In genomic region chr1:204645666-204646065, GRCh38 we compare ENCODE assay signal across 22 cellular contexts. TPM values are rescaled to one million over a fixed set of nuclear protein-coding genes. Genes with fewer than 3 reads are reported as not detected.
"Had no signal": no experiment of that assay in that cellular context is flagged by ENCODE, and none has a peak within 500 bp of the region (broad histone marks: within the 10 kb centered on the region; RNA-seq: fewer than 3 reads in every experiment).

No MANE protein-coding gene starts in this region.

- H3K4me3 ChIP-seq: K562 had no signal

- DNase-seq: Kasumi-1, MV-4-11, NCI-H1048, NCI-H1105, NCI-H1417, NCI-H1436 treated with DMSO at 0.1 percent for 48 hours, NCI-H1694 treated with DMSO at 0.1 percent for 48 hours, NCI-H1930, NCI-H2081, NCI-H2107, NCI-H2227 treated with DMSO at 0.1 percent for 48 hours, NCI-H526, Right ventricle myocardium superior, RPMI8226, SIG-M5, SK-N-SH, SW 1271, T-cell had no signal

- H3K27ac ChIP-seq: HL-60, KMS-11 had no signal

- H3K9me3 ChIP-seq: SK-N-SH had no signal

- ATAC-seq: K562, T-cell had no signal

RNA-seq across cellular contexts. Expression of gene LRRN2, which starts 39.9 kb away (rescaled TPM):
- total RNA-seq: SK-MEL-5 had no signal
